10 cellular contexts compared by ENCODE assay signal in the genomic region with DNA sequence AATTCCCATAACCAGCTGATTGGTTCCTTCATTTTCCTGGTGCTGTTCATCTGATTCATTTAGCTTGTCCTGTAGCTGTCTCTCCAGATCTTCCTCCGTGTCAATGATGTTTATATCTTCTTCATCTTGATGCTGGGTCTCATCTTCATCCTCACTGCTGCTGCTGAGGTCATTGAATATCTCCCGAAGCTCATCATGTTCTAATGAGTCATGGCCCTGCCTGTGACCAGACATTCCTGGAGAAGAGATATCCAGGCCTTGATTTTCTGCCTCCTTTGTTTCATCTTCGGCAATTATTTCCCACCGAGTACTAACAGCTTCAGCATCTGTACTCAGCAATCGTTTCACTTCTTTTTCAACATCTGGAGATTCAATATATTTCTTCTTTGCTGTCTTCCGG. TPM values are rescaled to one million over a fixed set of nuclear protein-coding genes. Genes with fewer than 3 reads are reported as not detected.
DNase-seq lines count a peak whose midpoint lies in the region; ATAC-seq and TF ChIP-seq lines count a peak whose summit lies in the region.
"Had no signal": no experiment of that assay in that cellular context is flagged by ENCODE, and none has a peak within 500 bp of the region (broad histone marks: within the 10 kb centered on the region; RNA-seq: fewer than 3 reads in every experiment).

No MANE protein-coding gene starts in this region.

- H3K36me3 ChIP-seq in mesendoderm (ENCODE audit: control insufficient read depth, insufficient read depth, low read length) = peaks cover 4% of the 10 kb centered on the region
- no peaks in the 10 kb centered on the region for H3K36me3 ChIP-seq in upper lobe of right lung

- H3K9me3 Mint-ChIP-seq in activated T-helper 17 cell treated with anti-CD3 and anti-CD28 coated beads, Interleukin-2, amount 50 U/mL, for 72 hours = peaks cover 36% of the 10 kb centered on the region

- H3K36me3 Mint-ChIP-seq in activated T-helper 17 cell treated with anti-CD3 and anti-CD28 coated beads, Interleukin-2, amount 50 U/mL, for 72 hours (ENCODE audit: low read depth) = peaks cover 66% of the 10 kb centered on the region

- no peaks in the 10 kb centered on the region for H3K4me1 ChIP-seq in right cardiac atrium (ENCODE audit: control insufficient read depth, insufficient read depth, low read length)
- H3K4me1 ChIP-seq in mesendoderm (ENCODE audit: control insufficient read depth, low read depth, low read length) = no peaks in the 10 kb centered on the region
- H3K4me1 ChIP-seq in upper lobe of right lung = no peaks in the 10 kb centered on the region

- 98% methylated on average over 6 of the region's 6 CpGs for WGBS in right cardiac atrium
- no CpG with 5 or more reads among the region's 6 CpGs for WGBS in mesendoderm (ENCODE audit: extremely low coverage, insufficient coverage, low lambda C conversion rate)

- H3K27ac Mint-ChIP-seq in activated T-helper 17 cell treated with anti-CD3 and anti-CD28 coated beads, Interleukin-2, amount 50 U/mL, for 72 hours = peak overlapping the region; percentile 100

- no peak overlapping the region for H4K5ac ChIP-seq in mesendoderm (ENCODE audit: low read length)

- H3K4me2 ChIP-seq in mesendoderm (ENCODE audit: low read length) = peak overlapping the region; percentile 86

- no peak overlapping the region for H3K18ac ChIP-seq in mesendoderm (ENCODE audit: low read length)

- no peak overlapping the region for H2BK15ac ChIP-seq in mesendoderm (replicated peaks; ENCODE audit: low read depth)

- H3K27me3 Mint-ChIP-seq in activated T-helper 17 cell treated with anti-CD3 and anti-CD28 coated beads, Interleukin-2, amount 50 U/mL, for 72 hours = no peaks in the 10 kb centered on the region

- H3K9ac ChIP-seq in mesendoderm (ENCODE audit: low read length) = no peak overlapping the region

- DNase-seq in right cardiac atrium (no peak), Right ventricle myocardium inferior (ENCODE audit: missing footprints) (no peak), mesendoderm (peak; percentile 54), upper lobe of right lung (no peak), DMS 273 treated with DMSO at 0.1 percent for 48 hours (lab: John Stamatoyannopoulos, UW) (no peak), NCI-H187 treated with DMSO at 0.1 percent for 48 hours (lab: John Stamatoyannopoulos, UW) (no peak)
- DNase-seq: NCI-H526; stimulated activated CD4-positive, alpha-beta T cell treated with anti-CD3 and anti-CD28 coated beads, Interleukin-4, amount 100 ng/mL, for 24 hours had no signal

- no peak overlapping the region for H2BK120ac ChIP-seq in mesendoderm (ENCODE audit: low read depth, low read length)

- intact Hi-C loops in right cardiac atrium (cut with DNase I) = no loop called here
- intact Hi-C loops in Right ventricle myocardium inferior (cut with DNase I) = no loop called here
- intact Hi-C loops in upper lobe of right lung (cut with DNase I) = no loop called here

- peak overlapping the region; percentile 99 for H3K4me3 Mint-ChIP-seq in activated T-helper 17 cell treated with anti-CD3 and anti-CD28 coated beads, Interleukin-2, amount 50 U/mL, for 72 hours

- H2AK5ac ChIP-seq in mesendoderm (ENCODE audit: low read length) = no peak overlapping the region

- no peak overlapping the region for H3K56ac ChIP-seq in mesendoderm (ENCODE audit: low read length)

- peaks cover 10% of the 10 kb centered on the region for H3K79me1 ChIP-seq in mesendoderm (ENCODE audit: low read length)

- peaks cover 24% of the 10 kb centered on the region for H3K4me1 Mint-ChIP-seq in activated T-helper 17 cell treated with anti-CD3 and anti-CD28 coated beads, Interleukin-2, amount 50 U/mL, for 72 hours

- ATAC-seq in right cardiac atrium = no peak
- no peak for ATAC-seq in Right ventricle myocardium inferior
- ATAC-seq in activated T-helper 17 cell treated with anti-CD3 and anti-CD28 coated beads, Interleukin-2, amount 50 U/mL, for 72 hours (replicated peaks) = no peak
- ATAC-seq in upper lobe of right lung = no peak
- ATAC-seq in HG02885 (IDR thresholded peaks at IDR 0.05; ENCODE audit: poor library complexity, unreplicated experiment) = no peak

- no peak overlapping the region for H4K8ac ChIP-seq in mesendoderm (ENCODE audit: low read depth, low read length)

- no peak overlapping the region for H3K4ac ChIP-seq in mesendoderm (ENCODE audit: low read depth, low read length)

- H3K4me3 ChIP-seq in right cardiac atrium (ENCODE audit: low read length) = peak overlapping the region; percentile 78
- H3K4me3 ChIP-seq in mesendoderm (ENCODE audit: low read length) = peak overlapping the region; percentile 80
- peak overlapping the region; percentile 79 for H3K4me3 ChIP-seq in upper lobe of right lung

- H3K79me2 ChIP-seq in mesendoderm (ENCODE audit: control insufficient read depth, insufficient read depth, low read length) = peaks cover 19% of the 10 kb centered on the region

- H2BK5ac ChIP-seq in mesendoderm (ENCODE audit: low read length) = no peak overlapping the region

- H3K27me3 ChIP-seq in right cardiac atrium (ENCODE audit: control insufficient read depth, insufficient read depth) = no peaks in the 10 kb centered on the region
- H3K27me3 ChIP-seq in mesendoderm (ENCODE audit: insufficient read depth, low read length, poor library complexity) = no peaks in the 10 kb centered on the region
- no peaks in the 10 kb centered on the region for H3K27me3 ChIP-seq in upper lobe of right lung

- H3K9me3 ChIP-seq in right cardiac atrium (ENCODE audit: control insufficient read depth, low read length) (peaks cover 8% of the 10 kb centered on the region), upper lobe of right lung (peaks cover 61% of the 10 kb centered on the region)

- H3K27ac ChIP-seq in right cardiac atrium (ENCODE audit: low read length) (no peak overlapping the region), mesendoderm (ENCODE audit: low read depth, low read length) (no peak overlapping the region), upper lobe of right lung (no peak overlapping the region)

- TF ChIP-seq CTCF in upper lobe of right lung (IDR thresholded peaks at IDR 0.05) = no peak

- no peak overlapping the region for H3K23ac ChIP-seq in mesendoderm (ENCODE audit: low read length)

RNA-seq across cellular contexts. Expression of a gene that starts 1.4 kb away (rescaled TPM):
- total RNA-seq in right cardiac atrium (100 to 1,000 TPM in 1 of 4 donors, 10 to 100 TPM in 3; 86.7 to 109 (median 95.1) TPM), Right ventricle myocardium inferior (101 TPM), upper lobe of right lung (60.4 TPM)
- polyA plus RNA-seq in right cardiac atrium = 94.6 TPM
- 10 to 100 TPM; 45.3 to 50.4 TPM for total RNA-seq in activated T-helper 17 cell treated with anti-CD3 and anti-CD28 coated beads, Interleukin-2, amount 50 U/mL, for 72 hours
- 112 TPM for polyA plus RNA-seq in mesendoderm (2013, experiment 1 of 2)
- 110 TPM for polyA plus RNA-seq in mesendoderm (2013, experiment 2 of 2)

RNA-seq across cellular contexts. Expression of a gene that starts 11.1 kb away (rescaled TPM):
- total RNA-seq in right cardiac atrium (1 to 10 TPM; 1.7 to 2.8 (median 1.8) TPM), Right ventricle myocardium inferior (3.2 TPM), upper lobe of right lung (0.46 TPM)
- 0.70 TPM for polyA plus RNA-seq in right cardiac atrium
- under 1 TPM; 0.09 to 0.16 TPM for total RNA-seq in activated T-helper 17 cell treated with anti-CD3 and anti-CD28 coated beads, Interleukin-2, amount 50 U/mL, for 72 hours
- 0.80 TPM for polyA plus RNA-seq in mesendoderm (2013, experiment 1 of 2)
- 0.71 TPM for polyA plus RNA-seq in mesendoderm (2013, experiment 2 of 2)

RNA-seq across cellular contexts. Expression of a gene that starts 15.4 kb away (rescaled TPM):
- total RNA-seq in right cardiac atrium (under 1 TPM in 2 of 4 donors, not detected in 2; 0.17 to 0.37 TPM), Right ventricle myocardium inferior (not detected), upper lobe of right lung (0.64 TPM)
- polyA plus RNA-seq in right cardiac atrium = 0.14 TPM
- total RNA-seq in activated T-helper 17 cell treated with anti-CD3 and anti-CD28 coated beads, Interleukin-2, amount 50 U/mL, for 72 hours = under 1 TPM in 1 of 2 donors, not detected in 1; 0.42 TPM
- polyA plus RNA-seq in mesendoderm (2013, experiment 1 of 2) = not detected
- polyA plus RNA-seq in mesendoderm (2013, experiment 2 of 2) = not detected

RNA-seq across cellular contexts. Expression of a gene that starts 19.4 kb away (rescaled TPM):
- 1 to 10 TPM; 6.4 to 9.4 (median 7.1) TPM for total RNA-seq in right cardiac atrium
- 2.2 TPM for polyA plus RNA-seq in right cardiac atrium
- 6.2 TPM for total RNA-seq in Right ventricle myocardium inferior
- total RNA-seq in activated T-helper 17 cell treated with anti-CD3 and anti-CD28 coated beads, Interleukin-2, amount 50 U/mL, for 72 hours = not detected
- 0.27 TPM for polyA plus RNA-seq in mesendoderm (2013, experiment 1 of 2)
- polyA plus RNA-seq in mesendoderm (2013, experiment 2 of 2) = 0.27 TPM
- total RNA-seq in upper lobe of right lung = 2.5 TPM

RNA-seq across cellular contexts. Expression of a gene that starts 24.4 kb away (rescaled TPM):
- 1 to 10 TPM; 4.9 to 7.7 (median 5.6) TPM for total RNA-seq in right cardiac atrium
- polyA plus RNA-seq in right cardiac atrium = 2.1 TPM
- total RNA-seq in Right ventricle myocardium inferior = 9.8 TPM
- under 1 TPM in 1 of 2 donors, not detected in 1; 0.09 TPM for total RNA-seq in activated T-helper 17 cell treated with anti-CD3 and anti-CD28 coated beads, Interleukin-2, amount 50 U/mL, for 72 hours
- 0.27 TPM for polyA plus RNA-seq in mesendoderm (2013, experiment 1 of 2)
- 0.27 TPM for polyA plus RNA-seq in mesendoderm (2013, experiment 2 of 2)
- total RNA-seq in upper lobe of right lung = 1.7 TPM
